Comparison of ENCODE assay signal across 10 cellular contexts in genomic region chr3:13932578-13933295, GRCh38. TPM values are rescaled to one million over a fixed set of nuclear protein-coding genes. Genes with fewer than 3 reads are reported as not detected.
DNase-seq lines count a peak whose midpoint lies in the region; ATAC-seq and TF ChIP-seq lines count a peak whose summit lies in the region.
"Had no signal": no experiment of that assay in that cellular context is flagged by ENCODE, and none has a peak within 500 bp of the region (broad histone marks: within the 10 kb centered on the region; RNA-seq: fewer than 3 reads in every experiment).

No MANE protein-coding gene starts in this region.

- H3K36me3 ChIP-seq in uterus, result no peaks in the 10 kb centered on the region
- H3K36me3 ChIP-seq: SJSA1 had no signal

- peaks cover 7% of the 10 kb centered on the region for H3K4me1 Mint-ChIP-seq in dendritic cell treated with granulocyte-macrophage colony-stimulating factor and Interleukin-4, amounts not matched to agents 40 ng/mL and 50 ng/mL, for 4 days (ENCODE audit: low read depth)
- H3K4me1 Mint-ChIP-seq in natural killer cell treated with Interleukin-12 subunit alpha and Interleukin-12 subunit beta and Interleukin-15 and Interleukin-18, amount 100 ng/mL, for 72 hours (ENCODE audit: low read depth in 2 of 2), result peaks cover 0 to 8% of the 10 kb centered on the region in 2 donors

- no peak for TF ChIP-seq POLR2A in uterus (IDR thresholded peaks at IDR 0.05)

- H3K27me3 ChIP-seq in uterus, result no peaks in the 10 kb centered on the region
- H3K27me3 ChIP-seq: SJSA1 had no signal

- H3K27ac ChIP-seq in uterus, result no peak overlapping the region
- H3K27ac ChIP-seq: SJSA1 had no signal

- peak; percentile 53 to 59 for ATAC-seq in natural killer cell treated with Interleukin-12 subunit alpha and Interleukin-12 subunit beta and Interleukin-15 and Interleukin-18, amount 100 ng/mL, for 72 hours
- no peak for ATAC-seq in HG03432 (IDR thresholded peaks at IDR 0.05; ENCODE audit: unreplicated experiment)

- peak; percentile 34 for DNase-seq in stimulated activated CD4-positive, alpha-beta T cell treated with anti-CD3 and anti-CD28 coated beads, Interleukin-15, amount 100 ng/mL, for 24 hours
- no peak for DNase-seq in stimulated activated CD4-positive, alpha-beta T cell treated with anti-CD3 and anti-CD28 coated beads, Interleukin-12 subunit alpha, Interleukin-12 subunit beta, amount 100 ng/mL, for 4 hours
- DNase-seq in natural killer cell treated with Interleukin-12 subunit alpha and Interleukin-12 subunit beta and Interleukin-15 and Interleukin-18, amount 100 ng/mL, for 72 hours (ENCODE audit: low spot score), result no peak
- DNase-seq in uterus (no peak), NCI-H748 (lab: John Stamatoyannopoulos, UW; ENCODE audit: unreplicated experiment) (no peak), putamen (ENCODE audit: low spot score) (no peak)
- DNase-seq: NCI-H187 treated with DMSO at 0.1 percent for 48 hours had no signal

- peak overlapping the region; percentile 64 for H3K4me3 Mint-ChIP-seq in dendritic cell treated with granulocyte-macrophage colony-stimulating factor and Interleukin-4, amounts not matched to agents 40 ng/mL and 50 ng/mL, for 4 days
- peak overlapping the region; percentile 65 for H3K4me3 Mint-ChIP-seq in natural killer cell treated with Interleukin-12 subunit alpha and Interleukin-12 subunit beta and Interleukin-15 and Interleukin-18, amount 100 ng/mL, for 72 hours

- peaks cover 29% of the 10 kb centered on the region for H3K27me3 Mint-ChIP-seq in dendritic cell treated with granulocyte-macrophage colony-stimulating factor and Interleukin-4, amounts not matched to agents 40 ng/mL and 50 ng/mL, for 4 days
- peaks cover 11 to 15% of the 10 kb centered on the region in 2 donors for H3K27me3 Mint-ChIP-seq in natural killer cell treated with Interleukin-12 subunit alpha and Interleukin-12 subunit beta and Interleukin-15 and Interleukin-18, amount 100 ng/mL, for 72 hours

- H3K36me3 Mint-ChIP-seq in dendritic cell treated with granulocyte-macrophage colony-stimulating factor and Interleukin-4, amounts not matched to agents 40 ng/mL and 50 ng/mL, for 4 days (ENCODE audit: low read depth), result no peaks in the 10 kb centered on the region
- peaks cover 9% of the 10 kb centered on the region for H3K36me3 Mint-ChIP-seq in natural killer cell treated with Interleukin-12 subunit alpha and Interleukin-12 subunit beta and Interleukin-15 and Interleukin-18, amount 100 ng/mL, for 72 hours

- intact Hi-C loops in dendritic cell treated with granulocyte-macrophage colony-stimulating factor and Interleukin-4, amounts not matched to agents 40 ng/mL and 50 ng/mL, for 4 days (cut with micrococcal nuclease), result no loop called here
- intact Hi-C loops in uterus (cut with DNase I; ENCODE audit: low total_unique reads), result no loop called here

- H3K9me3 Mint-ChIP-seq in dendritic cell treated with granulocyte-macrophage colony-stimulating factor and Interleukin-4, amounts not matched to agents 40 ng/mL and 50 ng/mL, for 4 days, result peaks cover 12% of the 10 kb centered on the region
- H3K9me3 Mint-ChIP-seq in natural killer cell treated with Interleukin-12 subunit alpha and Interleukin-12 subunit beta and Interleukin-15 and Interleukin-18, amount 100 ng/mL, for 72 hours, result peaks cover 6% of the 10 kb centered on the region

- no peaks in the 10 kb centered on the region for H3K9me3 ChIP-seq in uterus
- H3K9me3 ChIP-seq: SJSA1 had no signal

- peak overlapping the region; percentile 19 to 33 for H3K4me3 ChIP-seq in uterus
- H3K4me3 ChIP-seq: SJSA1 had no signal

- no peak overlapping the region for H3K27ac Mint-ChIP-seq in dendritic cell treated with granulocyte-macrophage colony-stimulating factor and Interleukin-4, amounts not matched to agents 40 ng/mL and 50 ng/mL, for 4 days
- H3K27ac Mint-ChIP-seq in natural killer cell treated with Interleukin-12 subunit alpha and Interleukin-12 subunit beta and Interleukin-15 and Interleukin-18, amount 100 ng/mL, for 72 hours, result no peak overlapping the region

- no peak for TF ChIP-seq CTCF in uterus (IDR thresholded peaks at IDR 0.05)

- H3K4me1 ChIP-seq in uterus, result peaks cover 0 to 3% of the 10 kb centered on the region in 2 donors
- H3K4me1 ChIP-seq: SJSA1 had no signal

RNA-seq across cellular contexts. Expression of gene WNT7A, which starts 52.9 kb away (rescaled TPM):
- not detected for total RNA-seq in natural killer cell treated with Interleukin-12 subunit alpha and Interleukin-12 subunit beta and Interleukin-15 and Interleukin-18, amount 100 ng/mL, for 72 hours
- 10 to 100 TPM in 1 of 4 donors, under 1 TPM in 2, not detected in 1; 0.21 to 19.8 (median 0.26) TPM for total RNA-seq in uterus
- total RNA-seq: SJSA1 had no signal
